Comparison of ENCODE assay signal across 8 cellular contexts in the genomic region with DNA sequence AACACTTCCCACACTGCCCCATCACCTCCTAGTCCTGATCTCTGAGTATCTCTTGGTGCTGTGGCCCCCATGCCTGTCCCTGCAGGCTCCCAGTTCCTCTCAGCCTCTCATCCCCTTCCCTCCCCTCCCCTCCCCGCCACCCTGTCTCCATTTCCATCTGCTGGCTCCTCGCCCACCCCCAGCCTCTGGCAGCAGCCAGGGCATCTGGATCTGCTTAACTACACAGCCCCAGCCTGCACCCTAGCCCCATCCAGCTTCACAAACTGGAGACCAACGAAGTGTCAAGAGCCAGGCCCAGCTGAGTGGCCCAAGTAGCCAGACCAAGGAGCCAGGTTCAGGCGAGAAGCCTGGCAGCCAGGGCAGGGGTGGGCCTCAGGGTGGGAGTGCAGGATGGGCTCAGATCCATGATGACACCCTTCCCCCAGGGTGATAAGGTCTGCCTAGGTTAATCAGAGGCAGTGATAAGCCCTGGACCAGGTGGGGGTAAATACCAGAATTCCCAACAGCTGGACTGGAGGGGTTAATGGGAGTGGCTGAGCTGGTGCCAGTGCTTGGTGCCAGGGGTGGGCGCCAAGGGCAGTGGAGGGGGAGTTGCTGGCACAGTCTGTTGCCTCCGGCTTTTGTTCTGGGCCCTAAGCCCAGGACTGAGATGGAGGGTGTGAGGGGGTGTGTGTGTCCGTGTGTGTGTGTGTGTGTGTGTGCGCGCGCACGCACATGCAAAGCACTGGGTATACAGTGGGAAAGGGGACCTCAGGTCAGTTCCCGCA. TPM values are rescaled to one million over a fixed set of nuclear protein-coding genes. Genes with fewer than 3 reads are reported as not detected.
DNase-seq lines count a peak whose midpoint lies in the region; ATAC-seq and TF ChIP-seq lines count a peak whose summit lies in the region.
"Had no signal": no experiment of that assay in that cellular context is flagged by ENCODE, and none has a peak within 500 bp of the region (broad histone marks: within the 10 kb centered on the region; RNA-seq: fewer than 3 reads in every experiment).

No MANE protein-coding gene starts in this region.

- H3K79me1 ChIP-seq in mesendoderm (ENCODE audit: low read length), result no peaks in the 10 kb centered on the region
- no peaks in the 10 kb centered on the region for H3K79me1 ChIP-seq in H9 (ENCODE audit: insufficient read depth, low read depth, low read length, poor library complexity, severe bottlenecking)

- peaks cover 2 to 7% (median 4%) of the 10 kb centered on the region in 3 experiments; a peak in 5 of 7 replicates for H3K36me3 Mint-ChIP-seq in H9 (ENCODE audit: insufficient read depth in 1 of 3, low read depth in 3 of 3)

- no peak overlapping the region for H2BK12ac ChIP-seq in H9 (ENCODE audit: insufficient read length, low read depth, low read length)

- H3K4me1 ChIP-seq in mesendoderm (ENCODE audit: control insufficient read depth, low read depth, low read length), result peaks cover 24% of the 10 kb centered on the region
- H3K4me1 ChIP-seq in H9 (ENCODE audit: insufficient read depth, low read length), result peaks cover 5% of the 10 kb centered on the region; the same call in 1 of the 2 replicates

- H3K18ac ChIP-seq in mesendoderm (ENCODE audit: low read length) (no peak overlapping the region), H9 (ENCODE audit: insufficient read length, low read depth, low read length) (no peak overlapping the region)

- peaks cover 7% of the 10 kb centered on the region for H3K23me2 ChIP-seq in H9 (ENCODE audit: insufficient read length, low read depth, low read length, poor library complexity, severe bottlenecking)

- H3K23ac ChIP-seq in mesendoderm (ENCODE audit: low read length) (no peak overlapping the region), H9 (ENCODE audit: insufficient read length, low read depth, low read length) (no peak overlapping the region)

- no peaks in the 10 kb centered on the region for H3K9me3 ChIP-seq in H9 (ENCODE audit: control insufficient read depth, low read depth, low read length)
- H3K9me3 ChIP-seq: SJSA1 had no signal

- peak in 12 of 14 donors; percentile 29 to 80 (median 61) for DNase-seq in C1 segment of cervical spinal cord (lab: John Stamatoyannopoulos, UW)
- peak in 55 of 58 donors; percentile 20 to 90 (median 75) for DNase-seq in anterior cingulate cortex (lab: John Stamatoyannopoulos, UW)
- DNase-seq in mesendoderm, result no peak
- DNase-seq in H9, result no peak
- no peak for DNase-seq in UCSD-AML1 (lab: John Stamatoyannopoulos, UW; ENCODE audit: unreplicated experiment)
- DNase-seq: DMS53 had no signal

- no peak overlapping the region for H3K27ac ChIP-seq in mesendoderm (ENCODE audit: low read depth, low read length)
- no peak overlapping the region for H3K27ac ChIP-seq in H9 (ENCODE audit: insufficient read length, low read depth, low read length)
- H3K27ac ChIP-seq: SJSA1 had no signal

- peaks cover 3% of the 10 kb centered on the region for H4K20me1 ChIP-seq in H9 (ENCODE audit: control insufficient read depth, insufficient read depth, insufficient read length)

- no peak overlapping the region for H4K8ac ChIP-seq in mesendoderm (ENCODE audit: low read depth, low read length)
- no peak overlapping the region for H4K8ac ChIP-seq in H9 (replicated peaks; ENCODE audit: insufficient read length, low read depth, low read length)

- no peak overlapping the region for H2BK5ac ChIP-seq in mesendoderm (ENCODE audit: low read length)
- no peak overlapping the region for H2BK5ac ChIP-seq in H9 (ENCODE audit: insufficient read length, low read length)

- no peak overlapping the region; the same call in 1 of the 2 replicates for H3K14ac ChIP-seq in H9 (ENCODE audit: insufficient read depth, low read length)

- peaks cover 30 to 42% of the 10 kb centered on the region in 2 experiments for H3K4me1 Mint-ChIP-seq in H9

- no peaks in the 10 kb centered on the region for H3K79me2 ChIP-seq in mesendoderm (ENCODE audit: control insufficient read depth, insufficient read depth, low read length)
- H3K79me2 ChIP-seq in H9 (ENCODE audit: insufficient read depth, low read length), result no peaks in the 10 kb centered on the region

- H2BK120ac ChIP-seq in mesendoderm (ENCODE audit: low read depth, low read length) (no peak overlapping the region), H9 (ENCODE audit: low read depth, low read length, poor library complexity, severe bottlenecking) (no peak overlapping the region)

- no peak for ATAC-seq in GM19452 (IDR thresholded peaks at IDR 0.05; ENCODE audit: unreplicated experiment)

- no peak overlapping the region for H3K4me3 ChIP-seq in mesendoderm (ENCODE audit: low read length)
- H3K4me3 ChIP-seq: SJSA1 had no signal

- no peak overlapping the region for H2AK5ac ChIP-seq in mesendoderm (ENCODE audit: low read length)
- no peak overlapping the region for H2AK5ac ChIP-seq in H9 (ENCODE audit: insufficient read length, low read length)

- H3K56ac ChIP-seq in mesendoderm (ENCODE audit: low read length), result peak overlapping the region; percentile 59
- H3K56ac ChIP-seq in H9 (ENCODE audit: insufficient read length, low read depth, low read length), result no peak overlapping the region

- H3K4me2 ChIP-seq in mesendoderm (ENCODE audit: low read length) (no peak overlapping the region), H9 (ENCODE audit: insufficient read depth, insufficient read length, low read length) (no peak overlapping the region)

- TF ChIP-seq CTCF in H9 (conservative IDR thresholded peaks at IDR 0.05), result no peak

- H4K5ac ChIP-seq in mesendoderm (ENCODE audit: low read length), result no peak overlapping the region
- H4K5ac ChIP-seq in H9 (ENCODE audit: insufficient read length, low read depth, low read length), result no peak overlapping the region

- H2AFZ ChIP-seq in H9 (ENCODE audit: low read length), result no peak overlapping the region

- no peaks in the 10 kb centered on the region for H3K9me3 Mint-ChIP-seq in H9

- H3K9ac ChIP-seq in mesendoderm (ENCODE audit: low read length) (no peak overlapping the region), H9 (ENCODE audit: extremely low read depth, insufficient read length, low read length) (no peak overlapping the region)

- no peak overlapping the region for H3T11ph ChIP-seq in H9 (ENCODE audit: low read length)

- no peaks in the 10 kb centered on the region for H3K36me3 ChIP-seq in mesendoderm (ENCODE audit: control insufficient read depth, insufficient read depth, low read length)
- H3K36me3 ChIP-seq: SJSA1 had no signal

- H4K91ac ChIP-seq in H9 (ENCODE audit: insufficient read length, low read depth, low read length), result no peak overlapping the region

- H2BK15ac ChIP-seq in mesendoderm (replicated peaks; ENCODE audit: low read depth), result no peak overlapping the region
- no peak overlapping the region for H2BK15ac ChIP-seq in H9 (ENCODE audit: low read depth, low read length)

- WGBS in mesendoderm (ENCODE audit: extremely low coverage, insufficient coverage, low lambda C conversion rate), result no CpG with 5 or more reads among the region's 12 CpGs
- no CpG with 5 or more reads among the region's 12 CpGs for WGBS in H9 (ENCODE audit: extremely low coverage, insufficient read length, low lambda C conversion rate)

- H3K27ac Mint-ChIP-seq in H9, result peak overlapping the region in 1 of 3 experiments; percentile 24; a peak in 1 of 7 replicates

- peaks cover 6% of the 10 kb centered on the region for H3K27me3 Mint-ChIP-seq in H9 (ENCODE audit: low read depth)

- H3K4ac ChIP-seq in mesendoderm (ENCODE audit: low read depth, low read length), result no peak overlapping the region
- H3K4ac ChIP-seq in H9 (ENCODE audit: low read depth, low read length), result no peak overlapping the region

- H3K27me3 ChIP-seq in mesendoderm (ENCODE audit: insufficient read depth, low read length, poor library complexity) (no peaks in the 10 kb centered on the region), H9 (ENCODE audit: insufficient read depth, low read length) (no peaks in the 10 kb centered on the region)
- H3K27me3 ChIP-seq: SJSA1 had no signal

- no peak overlapping the region; a peak in 1 of 5 replicates for H3K4me3 Mint-ChIP-seq in H9

- no peak overlapping the region for H2BK20ac ChIP-seq in H9 (ENCODE audit: low read depth, low read length, poor library complexity, severe bottlenecking)

RNA-seq across cellular contexts. Expression of a gene that starts 2.5 kb away (rescaled TPM):
- polyA plus RNA-seq in mesendoderm (2013, experiment 1 of 2), result 2.3 TPM
- 2.8 TPM for polyA plus RNA-seq in mesendoderm (2013, experiment 2 of 2)
- 8.7 and 8.9 TPM in 2 replicates for total RNA-seq in H9 (2021)

RNA-seq across cellular contexts. Expression of a gene that starts 8.0 kb away (rescaled TPM):
- polyA plus RNA-seq in mesendoderm (2013, experiment 1 of 2), result 0.42 TPM
- polyA plus RNA-seq in mesendoderm (2013, experiment 2 of 2), result 0.08 TPM
- total RNA-seq in H9 (2021), result 0.28 and 1.0 TPM in 2 replicates
- total RNA-seq: SJSA1 had no signal

RNA-seq across cellular contexts. Expression of a gene that starts 8.0 kb away (rescaled TPM):
- 9.9 TPM for polyA plus RNA-seq in mesendoderm (2013, experiment 1 of 2)
- 10.9 TPM for polyA plus RNA-seq in mesendoderm (2013, experiment 2 of 2)
- 39.2 and 41.5 TPM in 2 replicates for total RNA-seq in H9 (2021)

RNA-seq across cellular contexts. Expression of a gene that starts 16.9 kb away (rescaled TPM):
- polyA plus RNA-seq in mesendoderm (2013, experiment 1 of 2), result 61.1 TPM
- 60.8 TPM for polyA plus RNA-seq in mesendoderm (2013, experiment 2 of 2)
- 68.2 and 68.3 TPM in 2 replicates for total RNA-seq in H9 (2021)

RNA-seq across cellular contexts. Expression of a gene that starts 25.6 kb away (rescaled TPM):
- polyA plus RNA-seq in mesendoderm (2013, experiment 1 of 2), result not detected
- not detected for polyA plus RNA-seq in mesendoderm (2013, experiment 2 of 2)
- total RNA-seq in H9 (2021), result not detected in 2 replicates
- total RNA-seq: SJSA1 had no signal

Comparison
In these comparisons a context has a peak if more than half of its experiments do, and no peak if none do; other contexts are left out.
1. DNase-seq: peak in C1 segment of cervical spinal cord (12 of 14) and anterior cingulate cortex (55 of 58); none in mesendoderm (single experiment), H9 (single experiment) and UCSD-AML1 (single experiment).